ENCODE assay signal across 21 cellular contexts in the genomic region with DNA sequence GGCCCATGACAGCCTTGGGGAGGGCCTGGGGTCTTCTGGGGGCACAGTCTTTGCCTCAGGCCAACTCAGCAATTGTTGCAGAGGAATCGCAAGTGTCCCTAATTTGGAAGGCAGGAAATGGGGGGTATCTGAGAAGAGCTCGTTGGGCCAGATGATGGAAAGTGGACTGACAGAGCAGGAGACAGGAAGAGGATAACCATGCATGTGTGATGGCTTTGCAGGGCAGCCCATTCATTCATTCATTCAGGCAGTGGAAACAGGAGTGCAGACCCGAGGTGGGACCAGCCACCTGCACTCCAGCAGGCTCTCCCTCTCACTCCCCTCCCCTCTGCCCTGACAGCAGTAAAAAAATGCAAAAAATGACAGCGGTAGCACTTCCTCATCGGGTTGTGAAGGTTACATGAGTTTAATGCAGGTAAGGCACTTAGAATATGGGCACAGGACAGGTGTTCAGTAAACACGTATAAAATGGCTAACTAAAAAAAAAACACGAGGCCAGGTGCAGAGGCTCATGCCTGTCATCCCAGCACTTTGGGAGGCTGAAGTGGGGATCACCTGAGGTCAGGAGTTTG. TPM values are rescaled to one million over a fixed set of nuclear protein-coding genes. Genes with fewer than 3 reads are reported as not detected.
DNase-seq lines count a peak whose midpoint lies in the region; ATAC-seq and TF ChIP-seq lines count a peak whose summit lies in the region.
"Had no signal": no experiment of that assay in that cellular context is flagged by ENCODE, and none has a peak within 500 bp of the region (broad histone marks: within the 10 kb centered on the region; RNA-seq: fewer than 3 reads in every experiment).

No MANE protein-coding gene starts in this region.

- H3K27me3 Mint-ChIP-seq in activated naive CD4-positive, alpha-beta T cell treated with anti-CD3 and anti-CD28 coated beads, Interleukin-2, amount 50 U/mL, for 24 hours = no peaks in the 10 kb centered on the region
- peaks cover 10% of the 10 kb centered on the region for H3K27me3 Mint-ChIP-seq in activated naive CD4-positive, alpha-beta T cell treated with anti-CD3 and anti-CD28 coated beads, Interleukin-2, amount 10 ng/mL, durations not matched to agents 7 days and 5 days
- no peaks in the 10 kb centered on the region for H3K27me3 Mint-ChIP-seq in naive thymus-derived CD8-positive, alpha-beta T cell

- H3K9me3 ChIP-seq in OCI-LY1 (ENCODE audit: low read length) = no peaks in the 10 kb centered on the region
- H3K9me3 ChIP-seq: BLaER1 had no signal

- no peak overlapping the region for H2AFZ ChIP-seq in OCI-LY1 (ENCODE audit: low read length)

- no peaks in the 10 kb centered on the region for H3K27me3 ChIP-seq in OCI-LY1 (ENCODE audit: insufficient read depth, low read length)
- H3K27me3 ChIP-seq: BLaER1 had no signal

- no peak overlapping the region for H3K4me3 Mint-ChIP-seq in activated naive CD4-positive, alpha-beta T cell treated with anti-CD3 and anti-CD28 coated beads, Interleukin-2, amount 50 U/mL, for 24 hours
- no peak overlapping the region for H3K4me3 Mint-ChIP-seq in activated naive CD4-positive, alpha-beta T cell treated with anti-CD3 and anti-CD28 coated beads, Interleukin-2, amount 10 ng/mL, durations not matched to agents 7 days and 5 days
- H3K4me3 Mint-ChIP-seq in naive thymus-derived CD8-positive, alpha-beta T cell = peak overlapping the region in 1 of 10 donors; percentile 33
- H3K4me3 Mint-ChIP-seq: HFFc6 had no signal

- H3K9ac ChIP-seq in OCI-LY1 (ENCODE audit: low read length) = no peak overlapping the region
- H3K9ac ChIP-seq: BLaER1, KMS-11 had no signal

- H4K20me1 ChIP-seq in OCI-LY1 (ENCODE audit: insufficient read depth, low read length) = no peaks in the 10 kb centered on the region
- H4K20me1 ChIP-seq: BLaER1 had no signal

- H3K9me3 Mint-ChIP-seq in activated naive CD4-positive, alpha-beta T cell treated with anti-CD3 and anti-CD28 coated beads, Interleukin-2, amount 50 U/mL, for 24 hours = no peaks in the 10 kb centered on the region
- H3K9me3 Mint-ChIP-seq in activated naive CD4-positive, alpha-beta T cell treated with anti-CD3 and anti-CD28 coated beads, Interleukin-2, amount 10 ng/mL, durations not matched to agents 7 days and 5 days = no peaks in the 10 kb centered on the region
- H3K9me3 Mint-ChIP-seq in naive thymus-derived CD8-positive, alpha-beta T cell = no peaks in the 10 kb centered on the region
- H3K9me3 Mint-ChIP-seq: HFFc6 had no signal

- H3K36me3 Mint-ChIP-seq in activated naive CD4-positive, alpha-beta T cell treated with anti-CD3 and anti-CD28 coated beads, Interleukin-2, amount 50 U/mL, for 24 hours = no peaks in the 10 kb centered on the region
- H3K36me3 Mint-ChIP-seq in activated naive CD4-positive, alpha-beta T cell treated with anti-CD3 and anti-CD28 coated beads, Interleukin-2, amount 10 ng/mL, durations not matched to agents 7 days and 5 days = no peaks in the 10 kb centered on the region
- peaks cover 0 to 2% (median 0%) of the 10 kb centered on the region in 3 donors for H3K36me3 Mint-ChIP-seq in naive thymus-derived CD8-positive, alpha-beta T cell

- H3K4me1 ChIP-seq in OCI-LY1 (ENCODE audit: insufficient read depth, low read length, severe bottlenecking) = peaks cover 26% of the 10 kb centered on the region

- TF ChIP-seq CTCF in OCI-LY1 (IDR thresholded peaks at IDR 0.05; ENCODE audit: low read length) = no peak

- no peaks in the 10 kb centered on the region for H3K9me2 ChIP-seq in OCI-LY1 (ENCODE audit: low read depth, low read length)

- POLR2A ChIA-PET in naive thymus-derived CD8-positive, alpha-beta T cell (lab: Charles Lee) = no interaction called here

- peak overlapping the region; percentile 36 for H3K27ac Mint-ChIP-seq in activated naive CD4-positive, alpha-beta T cell treated with anti-CD3 and anti-CD28 coated beads, Interleukin-2, amount 50 U/mL, for 24 hours
- H3K27ac Mint-ChIP-seq in activated naive CD4-positive, alpha-beta T cell treated with anti-CD3 and anti-CD28 coated beads, Interleukin-2, amount 10 ng/mL, durations not matched to agents 7 days and 5 days = no peak overlapping the region
- peak overlapping the region in 6 of 10 donors; percentile 2 to 71 (median 29) for H3K27ac Mint-ChIP-seq in naive thymus-derived CD8-positive, alpha-beta T cell
- H3K27ac Mint-ChIP-seq: HFFc6 had no signal

- H3K4me2 ChIP-seq in OCI-LY1 (ENCODE audit: low read length) = no peak overlapping the region; the same call in 1 of the 2 replicates
- H3K4me2 ChIP-seq: BLaER1, KMS-11 had no signal

- CTCF ChIA-PET in activated naive CD4-positive, alpha-beta T cell treated with anti-CD3 and anti-CD28 coated beads, Interleukin-2, amount 10 ng/mL, durations not matched to agents 7 days and 5 days (lab: Charles Lee) = no interaction called here

- H3K36me3 ChIP-seq in OCI-LY1 (ENCODE audit: insufficient read depth, low read length) = peaks cover 11% of the 10 kb centered on the region; the same call in 1 of the 2 replicates

- H3K79me2 ChIP-seq in OCI-LY1 (ENCODE audit: insufficient read depth, low read length) = no peaks in the 10 kb centered on the region

- H3F3A ChIP-seq in OCI-LY1 (ENCODE audit: insufficient read depth, low read length) = no peaks in the 10 kb centered on the region

- H3K4me3 ChIP-seq in OCI-LY1 (ENCODE audit: low read depth, low read length, poor library complexity, severe bottlenecking) = no peak overlapping the region
- H3K4me3 ChIP-seq: BLaER1 had no signal

- DNase-seq in activated naive CD4-positive, alpha-beta T cell treated with anti-CD3 and anti-CD28 coated beads, Interleukin-2, amount 10 ng/mL, durations not matched to agents 7 days and 5 days = no peak
- DNase-seq in naive thymus-derived CD8-positive, alpha-beta T cell = no peak
- no peak for DNase-seq in NCI-H2029 (lab: John Stamatoyannopoulos, UW)
- no peak for DNase-seq in DMS114 treated with DMSO at 0.1 percent for 48 hours (lab: John Stamatoyannopoulos, UW; ENCODE audit: unreplicated experiment)
- DNase-seq: DMS 273 treated with DMSO at 0.1 percent for 48 hours, EL, HFFc6, NCI-H1048, NCI-H146, NCI-H2081 treated with DMSO at 0.1 percent for 48 hours, NCI-H2227 treated with DMSO at 0.1 percent for 48 hours, NCI-H524, SHP77 treated with DMSO at 0.1 percent for 48 hours had no signal

- peaks cover 9% of the 10 kb centered on the region for H3K4me1 Mint-ChIP-seq in activated naive CD4-positive, alpha-beta T cell treated with anti-CD3 and anti-CD28 coated beads, Interleukin-2, amount 50 U/mL, for 24 hours
- peaks cover 13% of the 10 kb centered on the region for H3K4me1 Mint-ChIP-seq in activated naive CD4-positive, alpha-beta T cell treated with anti-CD3 and anti-CD28 coated beads, Interleukin-2, amount 10 ng/mL, durations not matched to agents 7 days and 5 days
- peaks cover 9 to 26% (median 18%) of the 10 kb centered on the region in 4 donors for H3K4me1 Mint-ChIP-seq in naive thymus-derived CD8-positive, alpha-beta T cell

- ATAC-seq in naive thymus-derived CD8-positive, alpha-beta T cell = no peak
- ATAC-seq: SK-N-SH treated with all-trans-retinoic acid at 6 μM for 48 hours had no signal

- H3K27ac ChIP-seq in OCI-LY1 (ENCODE audit: low read depth, low read length, poor library complexity, severe bottlenecking) = peak overlapping the region; percentile 8
- H3K27ac ChIP-seq: BLaER1, KMS-11 had no signal

RNA-seq across cellular contexts. Expression of a gene that starts 5.0 kb away (rescaled TPM):
- total RNA-seq in naive thymus-derived CD8-positive, alpha-beta T cell = 10 to 100 TPM; 31.1 to 34.3 TPM
- polyA plus RNA-seq in naive thymus-derived CD8-positive, alpha-beta T cell = 100 to 1,000 TPM; 151 to 159 (median 157) TPM

RNA-seq across cellular contexts. Expression of a gene that starts 7.2 kb away (rescaled TPM):
- not detected for total RNA-seq in naive thymus-derived CD8-positive, alpha-beta T cell
- not detected for polyA plus RNA-seq in naive thymus-derived CD8-positive, alpha-beta T cell
- total RNA-seq: A172, H4, HFFc6, M059J had no signal

RNA-seq across cellular contexts. Expression of a gene that starts 12.3 kb away (rescaled TPM):
- total RNA-seq in naive thymus-derived CD8-positive, alpha-beta T cell = under 1 TPM in 1 of 2 experiments, not detected in 1; 0.31 TPM
- polyA plus RNA-seq in naive thymus-derived CD8-positive, alpha-beta T cell = not detected
- total RNA-seq: A172 had no signal

RNA-seq across cellular contexts. Expression of a gene that starts 23.0 kb away (rescaled TPM):
- total RNA-seq in naive thymus-derived CD8-positive, alpha-beta T cell = not detected
- polyA plus RNA-seq in naive thymus-derived CD8-positive, alpha-beta T cell = not detected
- total RNA-seq: A172, H4, HFFc6, M059J had no signal

RNA-seq across cellular contexts. Expression of a gene that starts 27.0 kb away (rescaled TPM):
- total RNA-seq in naive thymus-derived CD8-positive, alpha-beta T cell = 1 to 10 TPM; 1.8 to 2.6 TPM
- 1 to 10 TPM in 1 of 3 donors, under 1 TPM in 2; 0.27 to 5.8 (median 0.42) TPM for polyA plus RNA-seq in naive thymus-derived CD8-positive, alpha-beta T cell
